20 cellular contexts compared by ENCODE assay signal in genomic region chr13:113652404-113653263, GRCh38. TPM values are rescaled to one million over a fixed set of nuclear protein-coding genes. Genes with fewer than 3 reads are reported as not detected.
A peak's percentile ranks its signal among the peaks of the same experiment; 100 is the strongest.
DNase-seq lines count a peak whose midpoint lies in the region; ATAC-seq, FAIRE-seq and TF ChIP-seq lines count a peak whose summit lies in the region.
"Had no signal": no experiment of that assay in that cellular context is flagged by ENCODE, and none has a peak within 500 bp of the region (broad histone marks: within the 10 kb centered on the region; RNA-seq: fewer than 3 reads in every experiment).

No MANE protein-coding gene starts in this region.

- intact Hi-C loops in kidney (cut with DNase I) (no loop called here), sciatic nerve (cut with DNase I) (no loop called here)

- no peaks in the 10 kb centered on the region for H3K9me3 Mint-ChIP-seq in activated T-cell treated with anti-CD3 and anti-CD28 coated beads, Interleukin-2, amount 50 U/mL, for 24 hours
- H3K9me3 Mint-ChIP-seq in activated T-cell treated with anti-CD3 and anti-CD28 coated beads, Interleukin-2, amount 50 U/mL, for 72 hours = no peaks in the 10 kb centered on the region
- H3K9me3 Mint-ChIP-seq in activated CD8-positive, alpha-beta T cell treated with anti-CD3 and anti-CD28 coated beads, Interleukin-2, amount 10 ng/mL, durations not matched to agents 7 days and 5 days (ENCODE audit: insufficient read depth) = no peaks in the 10 kb centered on the region
- H3K9me3 Mint-ChIP-seq: activated T-helper 2 cell treated with anti-CD3 and anti-CD28 coated beads, Interferon-gamma antibody, Interleukin-2, Interleukin-4, amounts not matched to agents 10 μg/mL and 5 μg/mL and 100 μg/mL, durations not matched to agents 14 hours and 24 hours and 36 hours; T-helper 2 cell treated with Interferon-gamma antibody and Interleukin-4, amounts not matched to agents 5 μg/mL and 100 μg/mL, for 36 hours had no signal

- no peaks in the 10 kb centered on the region for H3K27me3 Mint-ChIP-seq in activated T-cell treated with anti-CD3 and anti-CD28 coated beads, Interleukin-2, amount 50 U/mL, for 24 hours
- H3K27me3 Mint-ChIP-seq in activated T-cell treated with anti-CD3 and anti-CD28 coated beads, Interleukin-2, amount 50 U/mL, for 72 hours (ENCODE audit: low read depth) = no peaks in the 10 kb centered on the region
- H3K27me3 Mint-ChIP-seq in activated CD8-positive, alpha-beta T cell treated with anti-CD3 and anti-CD28 coated beads, Interleukin-2, amount 10 ng/mL, durations not matched to agents 7 days and 5 days (ENCODE audit: low read depth) = no peaks in the 10 kb centered on the region

- no peak overlapping the region for H3K4me3 ChIP-seq in HEK293 (ENCODE audit: low read depth, low read length)
- H3K4me3 ChIP-seq in kidney (ENCODE audit: low read length in 2 of 2) = no peak overlapping the region
- no peak overlapping the region for H3K4me3 ChIP-seq in gastroesophageal sphincter
- H3K4me3 ChIP-seq: A549, dorsolateral prefrontal cortex, SK-N-MC had no signal

- no peak for ATAC-seq in activated T-cell treated with anti-CD3 and anti-CD28 coated beads, Interleukin-2, amount 50 U/mL, for 72 hours (replicated peaks in 1 of 2)
- ATAC-seq in sciatic nerve (no peak), gastroesophageal sphincter (no peak)
- no peak for ATAC-seq in activated CD8-positive, alpha-beta T cell treated with anti-CD3 and anti-CD28 coated beads, Interleukin-2, amount 10 ng/mL, durations not matched to agents 7 days and 5 days
- ATAC-seq: A549 had no signal

- CTCF ChIA-PET in HEK293 (lab: Yijun Ruan, JAX) = no interaction called here
- CTCF ChIA-PET in activated CD8-positive, alpha-beta T cell treated with anti-CD3 and anti-CD28 coated beads, Interleukin-2, amount 10 ng/mL, durations not matched to agents 7 days and 5 days (lab: Charles Lee) = no interaction called here

- H3K36me3 ChIP-seq in HEK293 (ENCODE audit: control insufficient read depth in 2 of 2, insufficient read depth in 1 of 2, low read length in 2 of 2) = no peaks in the 10 kb centered on the region
- no peaks in the 10 kb centered on the region for H3K36me3 ChIP-seq in kidney (ENCODE audit: control insufficient read depth in 1 of 2, insufficient read depth in 2 of 2, low read length in 2 of 2)
- H3K36me3 ChIP-seq in gastroesophageal sphincter = no peaks in the 10 kb centered on the region

- no peak for TF ChIP-seq POLR2A in gastroesophageal sphincter (IDR thresholded peaks at IDR 0.05)

- H3K36me3 Mint-ChIP-seq in activated T-cell treated with anti-CD3 and anti-CD28 coated beads, Interleukin-2, amount 50 U/mL, for 24 hours (ENCODE audit: low read depth) = peaks cover 3% of the 10 kb centered on the region
- no peaks in the 10 kb centered on the region for H3K36me3 Mint-ChIP-seq in activated T-cell treated with anti-CD3 and anti-CD28 coated beads, Interleukin-2, amount 50 U/mL, for 72 hours (ENCODE audit: insufficient read depth in 2 of 2)
- H3K36me3 Mint-ChIP-seq in activated CD8-positive, alpha-beta T cell treated with anti-CD3 and anti-CD28 coated beads, Interleukin-2, amount 10 ng/mL, durations not matched to agents 7 days and 5 days (ENCODE audit: low read depth) = no peaks in the 10 kb centered on the region

- no peaks in the 10 kb centered on the region for H3K27me3 ChIP-seq in gastroesophageal sphincter
- H3K27me3 ChIP-seq: dorsolateral prefrontal cortex had no signal

- no peak overlapping the region for H3K27ac Mint-ChIP-seq in activated T-cell treated with anti-CD3 and anti-CD28 coated beads, Interleukin-2, amount 50 U/mL, for 24 hours
- no peak overlapping the region for H3K27ac Mint-ChIP-seq in activated T-cell treated with anti-CD3 and anti-CD28 coated beads, Interleukin-2, amount 50 U/mL, for 72 hours
- no peak overlapping the region for H3K27ac Mint-ChIP-seq in activated CD8-positive, alpha-beta T cell treated with anti-CD3 and anti-CD28 coated beads, Interleukin-2, amount 10 ng/mL, durations not matched to agents 7 days and 5 days
- H3K27ac Mint-ChIP-seq: activated T-helper 2 cell treated with anti-CD3 and anti-CD28 coated beads, Interferon-gamma antibody, Interleukin-2, Interleukin-4, amounts not matched to agents 10 μg/mL and 5 μg/mL and 100 μg/mL, durations not matched to agents 14 hours and 24 hours and 36 hours; T-helper 2 cell treated with Interferon-gamma antibody and Interleukin-4, amounts not matched to agents 5 μg/mL and 100 μg/mL, for 36 hours had no signal

- FAIRE-seq in kidney (lab: Jason Lieb, UNC) = no peak
- FAIRE-seq: A549, RCC 7860 had no signal

- TF ChIP-seq EP300 in gastroesophageal sphincter (IDR thresholded peaks at IDR 0.05) = no peak

- POLR2A ChIA-PET in HEK293 (lab: Yijun Ruan, JAX) = no interaction called here
- POLR2A ChIA-PET in activated CD8-positive, alpha-beta T cell treated with anti-CD3 and anti-CD28 coated beads, Interleukin-2, amount 10 ng/mL, durations not matched to agents 7 days and 5 days (lab: Charles Lee) = no interaction called here

- H3K4me3 Mint-ChIP-seq in activated T-cell treated with anti-CD3 and anti-CD28 coated beads, Interleukin-2, amount 50 U/mL, for 24 hours = no peak overlapping the region
- no peak overlapping the region for H3K4me3 Mint-ChIP-seq in activated T-cell treated with anti-CD3 and anti-CD28 coated beads, Interleukin-2, amount 50 U/mL, for 72 hours
- H3K4me3 Mint-ChIP-seq in activated CD8-positive, alpha-beta T cell treated with anti-CD3 and anti-CD28 coated beads, Interleukin-2, amount 10 ng/mL, durations not matched to agents 7 days and 5 days = no peak overlapping the region
- H3K4me3 Mint-ChIP-seq: T-helper 2 cell treated with Interferon-gamma antibody and Interleukin-4, amounts not matched to agents 5 μg/mL and 100 μg/mL, for 36 hours had no signal

- WGBS in gastroesophageal sphincter (ENCODE audit: low coverage in 1 of 2), 2 donors = 77 to 89% methylated on average over 7 to 10 of the region's 24 CpGs

- TF ChIP-seq CTCF in HEK293 (tag by site-specific recombination; IDR thresholded peaks at IDR 0.05) = no peak
- no peak for TF ChIP-seq CTCF in kidney (IDR thresholded peaks at IDR 0.05; ENCODE audit: borderline replicate concordance, extremely low read depth, insufficient read depth)
- TF ChIP-seq CTCF in gastroesophageal sphincter (IDR thresholded peaks at IDR 0.05) = no peak

- H3K4me1 ChIP-seq in HEK293 (ENCODE audit: control insufficient read depth, insufficient read depth, low read length) (peaks cover 3% of the 10 kb centered on the region; the same call in 1 of the 2 replicates), kidney (ENCODE audit: control insufficient read depth in 1 of 2, insufficient read depth in 1 of 2, low read depth in 1 of 2, low read length in 2 of 2) (peaks cover 0 to 7% of the 10 kb centered on the region in 2 donors), gastroesophageal sphincter (peaks cover 0 to 31% (median 4%) of the 10 kb centered on the region in 3 donors)

- H3K27ac ChIP-seq in HEK293 (ENCODE audit: extremely low read depth, low read depth, low read length) (no peak overlapping the region), kidney (ENCODE audit: low read depth in 2 of 2, low read length in 2 of 2) (no peak overlapping the region), gastroesophageal sphincter (no peak overlapping the region)
- H3K27ac ChIP-seq: A549, dorsolateral prefrontal cortex, SK-N-MC had no signal

- H3K4me1 Mint-ChIP-seq in activated T-cell treated with anti-CD3 and anti-CD28 coated beads, Interleukin-2, amount 50 U/mL, for 24 hours (ENCODE audit: low read depth) = peaks cover 10% of the 10 kb centered on the region
- H3K4me1 Mint-ChIP-seq in activated T-cell treated with anti-CD3 and anti-CD28 coated beads, Interleukin-2, amount 50 U/mL, for 72 hours (ENCODE audit: low read depth) = peaks cover 13% of the 10 kb centered on the region
- H3K4me1 Mint-ChIP-seq in activated CD8-positive, alpha-beta T cell treated with anti-CD3 and anti-CD28 coated beads, Interleukin-2, amount 10 ng/mL, durations not matched to agents 7 days and 5 days (ENCODE audit: low read depth) = peaks cover 3% of the 10 kb centered on the region

- DNase-seq in activated T-cell treated with anti-CD3 and anti-CD28 coated beads, Interleukin-2, amount 50 U/mL, for 24 hours = peak; percentile 27
- no peak for DNase-seq in activated T-cell treated with anti-CD3 and anti-CD28 coated beads, Interleukin-2, amount 50 U/mL, for 72 hours
- DNase-seq in kidney = peak; percentile 56
- DNase-seq in sciatic nerve (ENCODE audit: low spot score) = peak; percentile 51
- DNase-seq in activated CD8-positive, alpha-beta T cell treated with anti-CD3 and anti-CD28 coated beads, Interleukin-2, amount 10 ng/mL, durations not matched to agents 7 days and 5 days = no peak
- DNase-seq in HT-29 (ENCODE audit: low spot score) = no peak
- DNase-seq: amniotic stem cell, C1 segment of cervical spinal cord, foreskin melanocyte, NCI-H510A had no signal

- H3K9me3 ChIP-seq in HEK293 (ENCODE audit: control insufficient read depth, insufficient read depth, low read depth, low read length) (no peaks in the 10 kb centered on the region), kidney (ENCODE audit: control insufficient read depth in 1 of 2, low read length in 2 of 2) (no peaks in the 10 kb centered on the region), gastroesophageal sphincter (no peaks in the 10 kb centered on the region)
- H3K9me3 ChIP-seq: A549 had no signal

- no peak overlapping the region for H3K9ac ChIP-seq in kidney (ENCODE audit: low read length in 2 of 2)

TF ChIP-seq in HEK293, 187 proteins besides CTCF, POLR2A, EP300 and RAD21 (continues in another document):
- no peak for TF ChIP-seq REPIN1 (tag by site-specific recombination; IDR thresholded peaks at IDR 0.05; ENCODE audit: low read depth)

RNA-seq across cellular contexts. Expression of gene ATP4B, which starts 5.4 kb away (rescaled TPM):
- total RNA-seq in activated T-cell treated with anti-CD3 and anti-CD28 coated beads, Interleukin-2, amount 50 U/mL, for 72 hours = not detected
- 0.16 TPM for total RNA-seq in kidney
- 0.45 TPM for polyA plus RNA-seq in kidney (ENCODE audit: insufficient read depth, low read depth, low replicate concordance)
- not detected for total RNA-seq in sciatic nerve
- not detected for total RNA-seq in gastroesophageal sphincter
- total RNA-seq in activated CD8-positive, alpha-beta T cell treated with anti-CD3 and anti-CD28 coated beads, Interleukin-2, amount 10 ng/mL, durations not matched to agents 7 days and 5 days = not detected
- not detected in 2 replicates for total RNA-seq in HT-29 (2014; rRNA removed; shearing (Covaris generic))
- total RNA-seq: activated T-helper 2 cell treated with anti-CD3 and anti-CD28 coated beads, Interferon-gamma antibody, Interleukin-2, Interleukin-4, amounts not matched to agents 10 μg/mL and 5 μg/mL and 100 μg/mL, durations not matched to agents 14 hours and 24 hours and 36 hours; dorsolateral prefrontal cortex; epithelial cell of proximal tubule; mucosa of gallbladder had no signal
- polyA plus RNA-seq: A549 had no signal

RNA-seq across cellular contexts. Expression of gene GRK1, which starts 14.4 kb away (rescaled TPM):
- under 1 TPM in 1 of 2 donors, not detected in 1; 0.22 TPM for total RNA-seq in activated T-cell treated with anti-CD3 and anti-CD28 coated beads, Interleukin-2, amount 50 U/mL, for 72 hours
- not detected for total RNA-seq in kidney
- polyA plus RNA-seq in kidney (ENCODE audit: insufficient read depth, low read depth, low replicate concordance) = not detected
- total RNA-seq in sciatic nerve = 0.09 TPM
- under 1 TPM in 1 of 4 donors, not detected in 3; 0.15 TPM for total RNA-seq in gastroesophageal sphincter
- under 1 TPM in 1 of 2 experiments, not detected in 1; 0.05 TPM for total RNA-seq in activated CD8-positive, alpha-beta T cell treated with anti-CD3 and anti-CD28 coated beads, Interleukin-2, amount 10 ng/mL, durations not matched to agents 7 days and 5 days
- 0.13 TPM in 1 of 2 replicates, not detected in the other for total RNA-seq in HT-29 (2014; rRNA removed; shearing (Covaris generic))
- total RNA-seq: mucosa of gallbladder had no signal
- polyA plus RNA-seq: A549 had no signal

Comparison
In these comparisons a context has a peak if more than half of its experiments do, and no peak if none do; other contexts are left out.
1. DNase-seq: peak in activated T-cell treated with anti-CD3 and anti-CD28 coated beads, Interleukin-2, amount 50 U/mL, for 24 hours (single experiment), kidney (single experiment) and sciatic nerve (single experiment); none in activated T-cell treated with anti-CD3 and anti-CD28 coated beads, Interleukin-2, amount 50 U/mL, for 72 hours (0 of 2), activated CD8-positive, alpha-beta T cell treated with anti-CD3 and anti-CD28 coated beads, Interleukin-2, amount 10 ng/mL, durations not matched to agents 7 days and 5 days (single experiment) and HT-29 (single experiment).